Comparison of ENCODE assay signal across 24 cellular contexts in the genomic region with DNA sequence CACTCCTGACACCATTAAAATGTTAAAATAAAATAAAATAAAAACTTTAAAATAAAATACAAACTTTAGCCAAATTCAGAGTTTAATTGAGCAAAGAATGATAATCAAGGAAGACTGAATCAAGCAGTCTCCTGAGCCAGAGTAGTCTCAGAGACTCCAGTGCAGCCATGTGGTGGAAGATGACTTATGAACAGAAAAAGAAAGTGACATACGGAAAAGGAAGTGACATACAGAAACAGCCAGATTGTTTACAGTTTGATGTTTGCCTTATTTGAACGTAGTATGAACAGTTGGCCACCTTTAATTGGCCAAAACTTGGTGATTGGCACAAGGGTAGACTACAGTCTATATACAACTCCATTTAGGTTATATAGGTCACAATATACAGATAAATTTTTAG.
"Had no signal": no experiment of that assay in that cellular context is flagged by ENCODE, and none has a peak within 500 bp of the region (broad histone marks: within the 10 kb centered on the region; RNA-seq: fewer than 3 reads in every experiment).

No MANE protein-coding gene starts in this region.

- DNase-seq: occipital lobe; ovary; posterior cingulate gyrus; psoas muscle; right cardiac atrium; right lobe of liver; sigmoid colon; small intestine; stimulated activated CD4-positive, alpha-beta T cell treated with anti-CD3 and anti-CD28 coated beads, Interleukin-15, amount 100 ng/mL, for 24 hours; stimulated activated CD4-positive, alpha-beta T cell treated with anti-CD3 and anti-CD28 coated beads, Interleukin-2, amount 100 ng/mL, for 24 hours; stimulated activated CD4-positive, alpha-beta T cell treated with anti-CD3 and anti-CD28 coated beads, Interleukin-2, amount 100 ng/mL, for 48 hours; stimulated activated CD4-positive, alpha-beta T cell treated with anti-CD3 and anti-CD28 coated beads, Interleukin-4, amount 100 ng/mL, for 24 hours; stimulated activated naive B cell treated with anti-CD40 and anti-IgM and Interleukin-4, amounts not matched to agents 10 μg/mL and 1 μg/mL and 100 μg/mL, for 72 hours; stimulated activated naive CD4-positive, alpha-beta T cell treated with Interleukin-2 at 50 U/mL for 16 hours; stomach; thyroid gland; trophoblast cell; upper lobe of left lung had no signal

- H3K27ac ChIP-seq: neural progenitor cell, ovary, parathyroid adenoma, psoas muscle, right lobe of liver, sigmoid colon, stomach, thoracic aorta, thyroid gland, tibial nerve, upper lobe of left lung, vagina had no signal

- H2AFZ ChIP-seq: neural progenitor cell, parathyroid adenoma had no signal

- H3K4me3 ChIP-seq: neural progenitor cell, ovary, psoas muscle, right lobe of liver, sigmoid colon, stomach, thoracic aorta, thyroid gland, tibial nerve, upper lobe of left lung, vagina had no signal

- H3K9ac ChIP-seq: neural progenitor cell, parathyroid adenoma had no signal

- FAIRE-seq: small intestine had no signal

- ATAC-seq: psoas muscle; right cardiac atrium; right lobe of liver; stimulated activated effector memory CD8-positive, alpha-beta T cell treated with anti-CD3 and anti-CD28 coated beads, Interleukin-12 subunit alpha, Interleukin-12 subunit beta, amount 100 ng/mL, for 72 hours; stimulated activated naive B cell treated with anti-CD40 and anti-IgM and Interleukin-4, amounts not matched to agents 10 μg/mL and 1 μg/mL and 100 μg/mL, for 72 hours had no signal

- H3K27me3 ChIP-seq: neural progenitor cell, ovary, right lobe of liver, sigmoid colon, stomach, thyroid gland, tibial nerve, upper lobe of left lung, vagina had no signal

- H3K79me2 ChIP-seq: parathyroid adenoma had no signal

- H3K9me3 ChIP-seq: ovary, psoas muscle, right lobe of liver, sigmoid colon, stomach, thoracic aorta, thyroid gland, tibial nerve, upper lobe of left lung, vagina had no signal

- H3K4me1 ChIP-seq: neural progenitor cell, parathyroid adenoma, psoas muscle, right lobe of liver, sigmoid colon, stomach, thyroid gland, tibial nerve, upper lobe of left lung, vagina had no signal

- H3K36me3 ChIP-seq: neural progenitor cell, ovary, right lobe of liver, sigmoid colon, stomach, thoracic aorta, thyroid gland, tibial nerve, upper lobe of left lung, vagina had no signal

- H3K4me2 ChIP-seq: neural progenitor cell had no signal
